9 cellular contexts compared by ENCODE assay signal in genomic region chr15:92656089-92656488, GRCh38. TPM values are rescaled to one million over a fixed set of nuclear protein-coding genes. Genes with fewer than 3 reads are reported as not detected.
DNase-seq lines count a peak whose midpoint lies in the region; ATAC-seq, FAIRE-seq and TF ChIP-seq lines count a peak whose summit lies in the region.
"Had no signal": no experiment of that assay in that cellular context is flagged by ENCODE, and none has a peak within 500 bp of the region (broad histone marks: within the 10 kb centered on the region; RNA-seq: fewer than 3 reads in every experiment).

No MANE protein-coding gene starts in this region.

- CTCF ChIA-PET in HepG2 (lab: Yijun Ruan, JAX; ENCODE audit: low intra/inter-chr PET ratio, low total read pairs): no interaction called here

- peaks cover 0 to 4% (median under 1%) of the 10 kb centered on the region in 3 donors for H3K36me3 Mint-ChIP-seq in naive thymus-derived CD8-positive, alpha-beta T cell

- no peak overlapping the region for H2AFZ ChIP-seq in HepG2 (ENCODE audit: low read length)

- H3K27ac Mint-ChIP-seq in naive thymus-derived CD8-positive, alpha-beta T cell: peak overlapping the region in 2 of 10 donors; percentile 19 to 70

- POLR2A ChIA-PET in HepG2 (lab: Yijun Ruan, JAX): no interaction called here
- POLR2A ChIA-PET in naive thymus-derived CD8-positive, alpha-beta T cell (lab: Charles Lee): no interaction called here

- no peak for FAIRE-seq in HepG2 (lab: Jason Lieb, UNC)
- FAIRE-seq: islet of Langerhans had no signal

- H3K4me1 Mint-ChIP-seq in naive thymus-derived CD8-positive, alpha-beta T cell: peaks cover 12 to 23% (median 17%) of the 10 kb centered on the region in 4 donors

- no peaks in the 10 kb centered on the region for H3K79me2 ChIP-seq in HepG2 (ENCODE audit: insufficient read depth, low read length)

- TF ChIP-seq RAD21 in liver (IDR thresholded peaks at IDR 0.05): no peak
- no peak for TF ChIP-seq RAD21 in HepG2 (CRISPR knock-in tag; IDR thresholded peaks at IDR 0.05)

- no peaks in the 10 kb centered on the region for H3K9me3 ChIP-seq in liver (ENCODE audit: control insufficient read depth in 4 of 4, low read length in 3 of 4)
- no peaks in the 10 kb centered on the region for H3K9me3 ChIP-seq in HepG2 (ENCODE audit: low read length)
- H3K9me3 ChIP-seq in body of pancreas: no peaks in the 10 kb centered on the region

- H3K4me3 ChIP-seq in liver (ENCODE audit: low read depth in 1 of 3, low read length in 3 of 3) (peak overlapping the region in 2 of 3 donors; percentile 60 to 76), HepG2 (replicated peaks in 1 of 3; ENCODE audit: insufficient read depth in 1 of 3, low read depth in 2 of 3, low read length in 3 of 3) (no peak overlapping the region), body of pancreas (no peak overlapping the region)

- peak overlapping the region; percentile 54 to 84 (median 74) for H3K4me3 Mint-ChIP-seq in naive thymus-derived CD8-positive, alpha-beta T cell

- no peaks in the 10 kb centered on the region for H3K36me3 ChIP-seq in liver (ENCODE audit: control insufficient read depth in 4 of 4, insufficient read depth in 3 of 4, low read depth in 1 of 4, low read length in 3 of 4)
- no peaks in the 10 kb centered on the region for H3K36me3 ChIP-seq in HepG2 (replicated peaks in 1 of 2; ENCODE audit: control insufficient read depth in 1 of 2, insufficient read depth in 2 of 2, low read length in 2 of 2)
- H3K36me3 ChIP-seq in body of pancreas (replicated peaks in 1 of 2; ENCODE audit: insufficient read depth in 1 of 2, low read depth in 2 of 2): no peaks in the 10 kb centered on the region

- H4K20me1 ChIP-seq in HepG2 (ENCODE audit: insufficient read depth, low read length): no peaks in the 10 kb centered on the region

- TF ChIP-seq EP300 in HepG2 (IDR thresholded peaks at IDR 0.05; ENCODE audit: low read depth in 2 of 2, low read length in 2 of 2) (no peak), HepG2 (CRISPR knock-in tag; IDR thresholded peaks at IDR 0.05; ENCODE audit: borderline replicate concordance) (no peak)

- no peak for TF ChIP-seq POLR2A in HepG2 (IDR thresholded peaks at IDR 0.05; ENCODE audit: insufficient read depth in 1 of 2, low read depth in 2 of 2, low read length in 2 of 2)
- no peak for TF ChIP-seq POLR2A in body of pancreas (IDR thresholded peaks at IDR 0.05)

- peaks cover 3 to 10% (median 8%) of the 10 kb centered on the region in 4 donors for H3K4me1 ChIP-seq in liver (ENCODE audit: control insufficient read depth in 4 of 4, insufficient read depth in 4 of 4, low read length in 3 of 4)
- no peaks in the 10 kb centered on the region for H3K4me1 ChIP-seq in HepG2 (ENCODE audit: insufficient read depth, low read length)
- H3K4me1 ChIP-seq in body of pancreas: peaks cover 41% of the 10 kb centered on the region

- 88% methylated on average over 6 of the region's 6 CpGs for WGBS in liver
- 69% methylated on average over 6 of the region's 6 CpGs for WGBS in HepG2 (ENCODE audit: low lambda C conversion rate)
- 48 to 53% methylated on average over 6 of the region's 6 CpGs for WGBS in body of pancreas, 2 donors

- DNase-seq in HepG2 (ENCODE audit: low spot score): no peak
- DNase-seq in body of pancreas: no peak
- DNase-seq in naive thymus-derived CD8-positive, alpha-beta T cell: no peak
- DNase-seq in substantia nigra (lab: John Stamatoyannopoulos, UW): no peak
- DNase-seq in KG1 (lab: John Stamatoyannopoulos, UW): no peak
- no peak for DNase-seq in OCI-M1 (lab: John Stamatoyannopoulos, UW)
- DNase-seq in LoVo (ENCODE audit: low spot score): no peak

- H3K9ac ChIP-seq in liver (ENCODE audit: low read depth in 1 of 2, low read length in 2 of 2) (no peak overlapping the region), HepG2 (ENCODE audit: insufficient read depth, low read depth, low read length) (no peak overlapping the region)

- H3K9me3 Mint-ChIP-seq in naive thymus-derived CD8-positive, alpha-beta T cell: peaks cover 0 to 2% (median 0%) of the 10 kb centered on the region in 9 donors

- BruUV-seq in HepG2 (replicated peaks; lab: Mats Ljungman, UMichigan): no TSS peak

- H3K27ac ChIP-seq in liver (ENCODE audit: low read depth in 1 of 2, low read length in 2 of 2) (peak overlapping the region in 1 of 2 donors; percentile 29), HepG2 (ENCODE audit: extremely low read length, insufficient read depth, low read length) (no peak overlapping the region), body of pancreas (peak overlapping the region; percentile 87 to 93 (median 90)), substantia nigra (ENCODE audit: low read depth, low read length, poor library complexity, severe bottlenecking) (no peak overlapping the region)

- in situ Hi-C loops in HepG2 (cut with HindIII; ENCODE audit: extremely low pct_ligation_motif_present, low pct_unique_long_range_greater_than_20kb): no loop called here

- ATAC-seq in HepG2 (no peak), body of pancreas (no peak)
- ATAC-seq in naive thymus-derived CD8-positive, alpha-beta T cell: no peak

- H3K27me3 Mint-ChIP-seq in naive thymus-derived CD8-positive, alpha-beta T cell: peaks cover 7 to 50% (median 26%) of the 10 kb centered on the region in 5 donors

- H3K4me2 ChIP-seq in HepG2 (ENCODE audit: low read depth, low read length): no peak overlapping the region

- intact Hi-C loops in HepG2 (cut with micrococcal nuclease; ENCODE audit: unreplicated experiment): no loop called here
- intact Hi-C loops in body of pancreas (cut with DNase I): no loop called here

- TF ChIP-seq CTCF in liver (IDR thresholded peaks at IDR 0.05; ENCODE audit: low read depth, low read length, missing input control) (no peak), HepG2 (CRISPR knock-in tag; IDR thresholded peaks at IDR 0.05) (no peak), body of pancreas (IDR thresholded peaks at IDR 0.05) (no peak)

- H3K27me3 ChIP-seq in liver (ENCODE audit: control insufficient read depth in 4 of 4, insufficient read depth in 4 of 4, low read length in 3 of 4) (peaks cover 0 to 2% (median 0%) of the 10 kb centered on the region in 4 donors), HepG2 (ENCODE audit: control insufficient read depth in 1 of 2, insufficient read depth in 2 of 2, low read length in 2 of 2) (peaks cover 0 to 33% of the 10 kb centered on the region in 2 experiments; a peak in 2 of 5 replicates), body of pancreas (no peaks in the 10 kb centered on the region)

TF ChIP-seq in liver, 16 proteins besides CTCF, POLR2A, EP300 and RAD21:
- TF ChIP-seq NR2F2 (IDR thresholded peaks at IDR 0.05): no peak
- no peak for TF ChIP-seq HNF4A (conservative IDR thresholded peaks at IDR 0.05)
- no peak for TF ChIP-seq YY1 (IDR thresholded peaks at IDR 0.05)

TF ChIP-seq in HepG2, 621 proteins besides CTCF, POLR2A, EP300 and RAD21 (continues in another document):
- TF ChIP-seq HBP1 (CRISPR knock-in tag; IDR thresholded peaks at IDR 0.05; ENCODE audit: low read depth) (no peak), BATF2 (CRISPR knock-in tag; IDR thresholded peaks at IDR 0.05) (no peak), ZBTB21 (CRISPR knock-in tag; IDR thresholded peaks at IDR 0.05) (no peak), ZNF136 (CRISPR knock-in tag; IDR thresholded peaks at IDR 0.05; ENCODE audit: low read depth) (no peak), ZSCAN29 (CRISPR knock-in tag; conservative IDR thresholded peaks at IDR 0.05) (no peak)

RNA-seq across cellular contexts. Expression of gene FAM174B, which starts 0.5 kb away (rescaled TPM):
- total RNA-seq in liver: 1 to 10 TPM; 2.5 to 3.8 TPM
- 1 to 10 TPM; 3.7 to 4.5 TPM for polyA plus RNA-seq in liver
- 1.3 and 2.1 TPM in 2 replicates for total RNA-seq in HepG2 (2016; rRNA removed; fragmentation: Illumina TruSeq; extraction: Trizol)
- 1.6 and 1.7 TPM in 2 replicates for total RNA-seq in HepG2 (2016; cell fraction: cytosol; rRNA removed; fragmentation: Illumina TruSeq; extraction: Trizol; ENCODE audit: low read depth)
- 1.1 and 2.1 TPM in 2 replicates for total RNA-seq in HepG2 (2016; cell fraction: insoluble cytoplasmic fraction; rRNA removed; fragmentation: Illumina TruSeq; extraction: Trizol)
- total RNA-seq in HepG2 (2016; cell fraction: membrane; rRNA removed; fragmentation: Illumina TruSeq; extraction: Trizol): 1.0 and 1.9 TPM in 2 replicates
- total RNA-seq in HepG2 (2016; cell fraction: nucleus; rRNA removed; fragmentation: Illumina TruSeq; extraction: Trizol): 2.5 and 4.4 TPM in 2 replicates
- 0.68 and 0.90 TPM in 2 replicates for polyA plus RNA-seq in HepG2 (2011; rRNA removed)
- polyA plus RNA-seq in HepG2 (2011; cell fraction: cytosol; rRNA removed): 0.47 TPM in 1 of 2 replicates, not detected in the other
- 0.92 and 0.97 TPM in 2 replicates for polyA plus RNA-seq in HepG2 (2011; cell fraction: nucleus; rRNA removed)
- 0.55 TPM in 2 replicates for polyA plus RNA-seq in HepG2 (2012)
- polyA plus RNA-seq in HepG2 (2016; cell fraction: cytosol; fragmentation: Illumina TruSeq; extraction: Trizol; ENCODE audit: low read depth): 0.67 TPM in 1 of 2 replicates, not detected in the other
- 0.79 and 1.3 TPM in 2 replicates for polyA plus RNA-seq in HepG2 (2016; cell fraction: insoluble cytoplasmic fraction; fragmentation: Illumina TruSeq; extraction: Trizol; ENCODE audit: low read depth)
- polyA plus RNA-seq in HepG2 (2016; cell fraction: membrane; fragmentation: Illumina TruSeq; extraction: Trizol; ENCODE audit: low read depth): 0.34 and 0.90 TPM in 2 replicates
- polyA plus RNA-seq in HepG2 (2016; cell fraction: nucleus; fragmentation: Illumina TruSeq; extraction: Trizol; ENCODE audit: insufficient read depth, low read depth): 3.7 and 6.7 TPM in 2 replicates
- 0.22 and 12.1 TPM in 2 replicates for polyA minus RNA-seq in HepG2 (2011; rRNA and poly(A)+ RNA removed; ENCODE audit: low replicate concordance)
- polyA minus RNA-seq in HepG2 (2011; cell fraction: cytosol; rRNA and poly(A)+ RNA removed): 1.9 TPM in 1 of 2 replicates, not detected in the other
- 3.2 and 4.8 TPM in 2 replicates for polyA minus RNA-seq in HepG2 (2011; cell fraction: nucleus; rRNA and poly(A)+ RNA removed)
- 10 to 100 TPM; 51.4 to 59.9 TPM for total RNA-seq in body of pancreas
- total RNA-seq in naive thymus-derived CD8-positive, alpha-beta T cell: 10 to 100 TPM in 1 of 2 experiments, 1 to 10 TPM in 1; 9.2 to 10.9 TPM
- 1 to 10 TPM; 3.5 to 6.0 (median 5.9) TPM for polyA plus RNA-seq in naive thymus-derived CD8-positive, alpha-beta T cell

Comparison
In these comparisons a context has a peak if more than half of its experiments do, and no peak if none do; other contexts are left out.
1. H3K4me3 ChIP-seq: peak in liver (2 of 3); none in HepG2 (0 of 3) and body of pancreas (0 of 2).
2. H3K27ac ChIP-seq: peak in body of pancreas (4 of 4); none in HepG2 (single experiment) and substantia nigra (single experiment).
3. RNA of gene FAM174B, which starts 0.5 kb away (total RNA-seq): 51.4 to 59.9 TPM in body of pancreas; 9.2 to 10.9 TPM in naive thymus-derived CD8-positive, alpha-beta T cell, 2.5 to 3.8 TPM in liver and 1.0 to 4.4 TPM in HepG2; every median in the first group is over 4 times any median in the second.